8 cellular contexts compared by ENCODE assay signal in the genomic region with DNA sequence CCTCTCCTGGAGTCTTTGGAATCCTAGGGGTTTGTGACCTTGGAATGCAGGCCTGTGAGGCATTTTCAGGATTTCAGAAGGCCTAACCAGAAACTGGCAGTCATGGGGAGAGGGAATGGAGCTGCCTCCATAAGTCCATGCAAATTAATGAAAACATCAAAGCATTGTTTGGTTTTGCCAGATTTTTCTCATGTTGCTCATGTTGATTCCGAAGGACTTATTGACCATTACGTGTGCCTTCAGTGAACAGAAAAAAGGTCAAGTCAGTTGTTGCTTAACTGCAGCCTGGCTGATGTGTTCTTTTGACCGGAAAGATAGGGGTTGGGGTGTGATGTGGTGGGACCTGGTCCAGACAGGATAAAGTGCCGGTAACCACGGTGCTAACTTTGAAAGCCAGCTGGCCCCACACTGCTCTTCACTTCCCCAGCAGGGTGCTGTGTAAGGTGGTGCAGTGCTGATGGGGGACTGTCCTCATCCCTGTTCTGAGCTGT. TPM values are rescaled to one million over a fixed set of nuclear protein-coding genes. Genes with fewer than 3 reads are reported as not detected.
DNase-seq lines count a peak whose midpoint lies in the region; ATAC-seq and TF ChIP-seq lines count a peak whose summit lies in the region.

No MANE protein-coding gene starts in this region.

- 42% methylated on average over 5 of the region's 5 CpGs for WGBS in suprapubic skin

- no peaks in the 10 kb centered on the region for H3K36me3 ChIP-seq in suprapubic skin

- H3K9me3 ChIP-seq in suprapubic skin, result no peaks in the 10 kb centered on the region

- peak; percentile 31 for DNase-seq in HK-2 (ENCODE audit: unreplicated experiment)
- DNase-seq in caudate nucleus (lab: John Stamatoyannopoulos, UW), result no peak
- peak; percentile 98 for DNase-seq in kidney tubule cell (ENCODE audit: low spot score)
- peak in 1 of 2 donors; percentile 68 for DNase-seq in suprapubic skin (ENCODE audit: low spot score in 2 of 2)
- DNase-seq in stimulated activated CD4-positive, alpha-beta T cell treated with anti-CD3 and anti-CD28 coated beads, Interleukin-4, amount 100 ng/mL, for 1 hour, result no peak
- DNase-seq in D341Med (ENCODE audit: low spot score), result no peak

- H3K27ac ChIP-seq in caudate nucleus (ENCODE audit: low read depth, low read length), result peak overlapping the region; percentile 74
- H3K27ac ChIP-seq in suprapubic skin, result peak overlapping the region; percentile 80

- no peaks in the 10 kb centered on the region for H3K27me3 ChIP-seq in suprapubic skin

- no peak for TF ChIP-seq CTCF in suprapubic skin (IDR thresholded peaks at IDR 0.05)

- TF ChIP-seq EP300 in suprapubic skin (IDR thresholded peaks at IDR 0.05), result no peak

- no peak for ATAC-seq in HG03378 (IDR thresholded peaks at IDR 0.05; ENCODE audit: unreplicated experiment)
- no peak for ATAC-seq in HG03342 (IDR thresholded peaks at IDR 0.05; ENCODE audit: unreplicated experiment)

- TF ChIP-seq POLR2A in suprapubic skin (IDR thresholded peaks at IDR 0.05), result no peak

- H3K4me3 ChIP-seq in suprapubic skin, result no peak overlapping the region

- H3K4me1 ChIP-seq in suprapubic skin, result peaks cover 30% of the 10 kb centered on the region

RNA-seq across cellular contexts. Expression of a gene that starts 3.6 kb away (rescaled TPM):
- total RNA-seq in suprapubic skin, result not detected

RNA-seq across cellular contexts. Expression of a gene that starts 30.6 kb away (rescaled TPM):
- 10 to 100 TPM; 11.0 to 27.2 (median 13.6) TPM for total RNA-seq in suprapubic skin

Comparison
In these comparisons a context has a peak if more than half of its experiments do, and no peak if none do; other contexts are left out.
1. DNase-seq: peak in HK-2 (single experiment) and kidney tubule cell (single experiment); none in caudate nucleus (0 of 61), stimulated activated CD4-positive, alpha-beta T cell treated with anti-CD3 and anti-CD28 coated beads, Interleukin-4, amount 100 ng/mL, for 1 hour (single experiment) and D341Med (single experiment).